Comparison of ENCODE assay signal across 12 cellular contexts in the genomic region with DNA sequence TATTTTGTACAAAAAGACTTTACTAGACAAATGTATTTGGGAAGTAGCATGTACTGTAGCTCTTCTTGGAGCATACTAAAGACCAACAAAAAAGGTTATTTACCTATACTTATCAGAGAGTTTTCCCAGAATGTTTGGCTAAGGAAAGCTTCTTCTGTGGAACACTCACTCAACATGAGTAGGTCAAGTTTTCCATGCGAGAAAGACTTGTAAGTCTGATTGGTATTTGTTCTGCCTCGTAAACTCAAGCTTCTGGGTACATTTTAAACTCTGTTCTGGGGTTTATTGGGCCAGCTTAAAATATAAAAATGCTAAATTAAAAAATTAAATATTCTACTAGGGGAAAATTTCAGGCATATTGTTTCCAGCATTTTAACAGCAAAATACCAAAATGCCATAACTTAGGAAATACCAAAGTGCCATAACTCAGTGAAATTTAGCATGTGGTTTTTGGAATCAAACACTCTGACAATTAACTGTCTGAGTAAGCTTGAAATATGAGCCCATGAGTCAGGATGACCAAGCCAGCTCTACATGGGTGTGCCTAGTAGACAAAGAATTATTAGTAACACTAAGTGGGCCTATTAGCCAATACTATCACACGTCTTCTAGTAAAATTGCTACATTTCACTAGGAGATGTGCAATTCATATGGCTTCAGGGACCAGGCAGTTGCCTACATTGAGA. TPM values are rescaled to one million over a fixed set of nuclear protein-coding genes. Genes with fewer than 3 reads are reported as not detected.
A peak's percentile ranks its signal among the peaks of the same experiment; 100 is the strongest.
DNase-seq lines count a peak whose midpoint lies in the region; ATAC-seq and TF ChIP-seq lines count a peak whose summit lies in the region.
"Had no signal": no experiment of that assay in that cellular context is flagged by ENCODE, and none has a peak within 500 bp of the region (broad histone marks: within the 10 kb centered on the region; RNA-seq: fewer than 3 reads in every experiment).

No MANE protein-coding gene starts in this region.

- H3K4me1 Mint-ChIP-seq in activated CD8-positive, alpha-beta memory T cell treated with anti-CD3 and anti-CD28 coated beads, Interleukin-2, amount 10 ng/mL, durations not matched to agents 7 days and 5 days = no peaks in the 10 kb centered on the region

- H3K9ac ChIP-seq in SK-N-MC (ENCODE audit: insufficient read length) = no peak overlapping the region

- DNase-seq in NCI-H748 (lab: John Stamatoyannopoulos, UW; ENCODE audit: unreplicated experiment) = peak; percentile 13
- DNase-seq in NCI-H748 treated with DMSO at 0.1 percent for 48 hours (lab: John Stamatoyannopoulos, UW) = no peak
- DNase-seq in SK-N-MC (ENCODE audit: low read depth, low spot score) = no peak
- DNase-seq in fibroblast of villous mesenchyme (ENCODE audit: low read depth) = peak; percentile 93
- DNase-seq in smooth muscle cell of the brain vasculature (ENCODE audit: low read depth, low spot score) = peak; percentile 23
- no peak for DNase-seq in NCI-H2029 (lab: John Stamatoyannopoulos, UW)
- DNase-seq in activated CD8-positive, alpha-beta memory T cell treated with anti-CD3 and anti-CD28 coated beads, Interleukin-2, amount 10 ng/mL, durations not matched to agents 7 days and 5 days = no peak
- DNase-seq: activated gamma-delta T cell treated with Interleukin-2 at 50 U/mL for 16 hours; NCI-H345; stimulated activated CD4-positive, alpha-beta T cell treated with anti-CD3 and anti-CD28 coated beads, Interleukin-4, amount 100 ng/mL, for 4 hours; upper lobe of right lung had no signal

- H3K9me3 ChIP-seq in SK-N-MC (ENCODE audit: low read depth, low read length) = no peaks in the 10 kb centered on the region
- H3K9me3 ChIP-seq: upper lobe of right lung had no signal

- H3K36me3 Mint-ChIP-seq in activated CD8-positive, alpha-beta memory T cell treated with anti-CD3 and anti-CD28 coated beads, Interleukin-2, amount 10 ng/mL, durations not matched to agents 7 days and 5 days = no peaks in the 10 kb centered on the region

- peaks cover 10% of the 10 kb centered on the region for H3K27me3 Mint-ChIP-seq in activated CD8-positive, alpha-beta memory T cell treated with anti-CD3 and anti-CD28 coated beads, Interleukin-2, amount 10 ng/mL, durations not matched to agents 7 days and 5 days

- H3K27ac Mint-ChIP-seq in activated CD8-positive, alpha-beta memory T cell treated with anti-CD3 and anti-CD28 coated beads, Interleukin-2, amount 10 ng/mL, durations not matched to agents 7 days and 5 days = no peak overlapping the region

- TF ChIP-seq CTCF in fibroblast of villous mesenchyme (IDR thresholded peaks at IDR 0.05; ENCODE audit: insufficient read depth, low read depth, low read length) = no peak

- CTCF ChIA-PET in activated CD8-positive, alpha-beta memory T cell treated with anti-CD3 and anti-CD28 coated beads, Interleukin-2, amount 10 ng/mL, durations not matched to agents 7 days and 5 days (lab: Charles Lee) = interaction anchor here (1.3 kb wide), 1 partner anchor 14 kb away, joined by 3 read pairs; no protein-coding TSS in a partner anchor

- H3K4me3 ChIP-seq in SK-N-MC (no peak overlapping the region), fibroblast of villous mesenchyme (ENCODE audit: low read depth, low read length) (no peak overlapping the region)
- H3K4me3 ChIP-seq: upper lobe of right lung had no signal

- H3K27ac ChIP-seq in SK-N-MC = peak overlapping the region; percentile 64; the same call in 1 of the 2 replicates
- H3K27ac ChIP-seq: upper lobe of right lung had no signal

- ATAC-seq in GM21447 (IDR thresholded peaks at IDR 0.05; ENCODE audit: unreplicated experiment) = no peak
- ATAC-seq in activated CD8-positive, alpha-beta memory T cell treated with anti-CD3 and anti-CD28 coated beads, Interleukin-2, amount 10 ng/mL, durations not matched to agents 7 days and 5 days = no peak
- ATAC-seq: upper lobe of right lung had no signal

- no peak overlapping the region for H3K4me3 Mint-ChIP-seq in activated CD8-positive, alpha-beta memory T cell treated with anti-CD3 and anti-CD28 coated beads, Interleukin-2, amount 10 ng/mL, durations not matched to agents 7 days and 5 days

- H3K36me3 ChIP-seq in SK-N-MC (ENCODE audit: insufficient read depth, low read length) = no peaks in the 10 kb centered on the region
- H3K36me3 ChIP-seq: upper lobe of right lung had no signal

- no peaks in the 10 kb centered on the region for H3K9me3 Mint-ChIP-seq in activated CD8-positive, alpha-beta memory T cell treated with anti-CD3 and anti-CD28 coated beads, Interleukin-2, amount 10 ng/mL, durations not matched to agents 7 days and 5 days (ENCODE audit: low read depth)

RNA-seq across cellular contexts. Expression of a gene that starts 47.3 kb away (rescaled TPM):
- total RNA-seq in fibroblast of villous mesenchyme = 180 and 242 TPM in 2 replicates
- 1 to 10 TPM; 1.9 to 8.2 TPM for total RNA-seq in activated CD8-positive, alpha-beta memory T cell treated with anti-CD3 and anti-CD28 coated beads, Interleukin-2, amount 10 ng/mL, durations not matched to agents 7 days and 5 days

Comparison
In these comparisons a context has a peak if more than half of its experiments do, and no peak if none do; other contexts are left out.
1. DNase-seq: peak in NCI-H748 (single experiment), fibroblast of villous mesenchyme (single experiment) and smooth muscle cell of the brain vasculature (single experiment); none in NCI-H748 treated with DMSO at 0.1 percent for 48 hours (single experiment), SK-N-MC (single experiment), NCI-H2029 (single experiment) and activated CD8-positive, alpha-beta memory T cell treated with anti-CD3 and anti-CD28 coated beads, Interleukin-2, amount 10 ng/mL, durations not matched to agents 7 days and 5 days (single experiment).
2. RNA of a gene that starts 47.3 kb away (total RNA-seq): 180 to 242 TPM in fibroblast of villous mesenchyme; 1.9 to 8.2 TPM in activated CD8-positive, alpha-beta memory T cell treated with anti-CD3 and anti-CD28 coated beads, Interleukin-2, amount 10 ng/mL, durations not matched to agents 7 days and 5 days; every median in the first group is over 10 times any median in the second.